12 cellular contexts compared by ENCODE assay signal in genomic region chr7:128911441-128912031, GRCh38. TPM values are rescaled to one million over a fixed set of nuclear protein-coding genes. Genes with fewer than 3 reads are reported as not detected.
DNase-seq lines count a peak whose midpoint lies in the region; ATAC-seq and TF ChIP-seq lines count a peak whose summit lies in the region.
"Had no signal": no experiment of that assay in that cellular context is flagged by ENCODE, and none has a peak within 500 bp of the region (broad histone marks: within the 10 kb centered on the region; RNA-seq: fewer than 3 reads in every experiment).

No MANE protein-coding gene starts in this region.

- H3K36me3 Mint-ChIP-seq in activated B cell treated with CpG ODN at 0.5 μM for 24 hours (ENCODE audit: low read depth) = no peaks in the 10 kb centered on the region
- no peaks in the 10 kb centered on the region for H3K36me3 Mint-ChIP-seq in activated CD4-positive, alpha-beta T cell treated with anti-CD3 and anti-CD28 coated beads for 36 hours (ENCODE audit: low read depth)

- H3K79me2 ChIP-seq in SK-N-SH (ENCODE audit: insufficient read depth) = no peaks in the 10 kb centered on the region

- peak; percentile 45 for DNase-seq in SK-N-SH
- DNase-seq in activated B cell treated with CpG ODN at 0.5 μM for 24 hours = no peak
- peak; percentile 83 for DNase-seq in kidney tubule cell (ENCODE audit: low spot score)
- DNase-seq in DMS79 (lab: John Stamatoyannopoulos, UW) = no peak
- no peak for DNase-seq in activated CD4-positive, alpha-beta T cell treated with anti-CD3 and anti-CD28 coated beads for 36 hours
- DNase-seq: activated CD4-positive, alpha-beta T cell treated with anti-CD3 and anti-CD28 coated beads, Interleukin-2, amount 10 ng/mL, durations not matched to agents 7 days and 5 days; activated naive CD8-positive, alpha-beta T cell treated with anti-CD3 and anti-CD28 coated beads, Interleukin-2, amount 50 U/mL, for 24 hours; SHP77 had no signal

- TF ChIP-seq CTCF in SK-N-SH (IDR thresholded peaks at IDR 0.05) (no peak), activated B cell treated with CpG ODN at 0.5 μM for 24 hours (IDR thresholded peaks at IDR 0.05) (no peak)

- no peak for TF ChIP-seq RAD21 in SK-N-SH (IDR thresholded peaks at IDR 0.05; ENCODE audit: low read length)

- no peaks in the 10 kb centered on the region for H4K20me1 ChIP-seq in SK-N-SH (ENCODE audit: insufficient read depth)

- no peak overlapping the region for H2AFZ ChIP-seq in SK-N-SH (ENCODE audit: low read depth)

- no peak overlapping the region for H3K4me2 ChIP-seq in SK-N-SH

- no peaks in the 10 kb centered on the region for H3K9me3 Mint-ChIP-seq in activated B cell treated with CpG ODN at 0.5 μM for 24 hours
- no peaks in the 10 kb centered on the region for H3K9me3 Mint-ChIP-seq in activated CD4-positive, alpha-beta T cell treated with anti-CD3 and anti-CD28 coated beads for 36 hours (ENCODE audit: low read depth)
- H3K9me3 Mint-ChIP-seq: activated CD4-positive, alpha-beta T cell treated with anti-CD3 and anti-CD28 coated beads, Interleukin-2, amount 10 ng/mL, durations not matched to agents 7 days and 5 days; activated naive CD8-positive, alpha-beta T cell treated with anti-CD3 and anti-CD28 coated beads, Interleukin-2, amount 50 U/mL, for 24 hours had no signal

- no peak overlapping the region for H3K27ac Mint-ChIP-seq in activated B cell treated with CpG ODN at 0.5 μM for 24 hours
- H3K27ac Mint-ChIP-seq in activated CD4-positive, alpha-beta T cell treated with anti-CD3 and anti-CD28 coated beads for 36 hours = no peak overlapping the region
- H3K27ac Mint-ChIP-seq: activated CD4-positive, alpha-beta T cell treated with anti-CD3 and anti-CD28 coated beads, Interleukin-2, amount 10 ng/mL, durations not matched to agents 7 days and 5 days; activated naive CD8-positive, alpha-beta T cell treated with anti-CD3 and anti-CD28 coated beads, Interleukin-2, amount 50 U/mL, for 24 hours had no signal

- H3K4me3 ChIP-seq in SK-N-SH (ENCODE audit: low read depth in 2 of 2, low read length in 1 of 2) = no peak overlapping the region
- H3K4me3 ChIP-seq in subcutaneous abdominal adipose tissue (ENCODE audit: low read depth in 1 of 5, low read length in 5 of 5) = peak overlapping the region in 1 of 5 donors; percentile 42

- ATAC-seq in SK-N-SH treated with all-trans-retinoic acid at 6 μM for 48 hours = no peak
- no peak for ATAC-seq in activated B cell treated with CpG ODN at 0.5 μM for 24 hours (ENCODE audit: low read depth)
- no peak for ATAC-seq in HG03135 (IDR thresholded peaks at IDR 0.05; ENCODE audit: unreplicated experiment)
- no peak for ATAC-seq in activated CD4-positive, alpha-beta T cell treated with anti-CD3 and anti-CD28 coated beads for 36 hours
- ATAC-seq: activated naive CD8-positive, alpha-beta T cell treated with anti-CD3 and anti-CD28 coated beads, Interleukin-2, amount 50 U/mL, for 24 hours had no signal

- CTCF ChIA-PET in SK-N-SH (lab: Yijun Ruan, JAX) (interaction anchor here (0.8 to 6.2 kb wide), 6 partner anchors 9 to 450 kb away, joined by 3 to 69 read pairs (median 5); no protein-coding TSS in a partner anchor), activated B cell treated with CpG ODN at 0.5 μM for 24 hours (lab: Charles Lee) (interaction anchor here (1.4 kb wide), 1 partner anchor 28 kb away, joined by 3 read pairs; no protein-coding TSS in a partner anchor)
- CTCF ChIA-PET in activated CD4-positive, alpha-beta T cell treated with anti-CD3 and anti-CD28 coated beads for 36 hours (lab: Charles Lee) = interaction anchor here (0.6 to 2.3 kb wide), 2 partner anchors 83 to 179 kb away, joined by 3 to 10 read pairs; no protein-coding TSS in a partner anchor

- no peak for TF ChIP-seq EP300 in SK-N-SH (IDR thresholded peaks at IDR 0.05; ENCODE audit: borderline replicate concordance in 1 of 2, low read depth in 1 of 2, low read length in 1 of 2)

- no peak overlapping the region for H3K27ac ChIP-seq in SK-N-SH (ENCODE audit: low read depth in 2 of 2, low read length in 1 of 2)
- H3K27ac ChIP-seq in subcutaneous abdominal adipose tissue (ENCODE audit: low read depth, low read length) = peak overlapping the region; percentile 23

- POLR2A ChIA-PET in SK-N-SH (lab: Yijun Ruan, JAX) = interaction anchor here (0.6 kb wide), 1 partner anchor 476 kb away, joined by 5 read pairs; no protein-coding TSS in a partner anchor
- POLR2A ChIA-PET in activated B cell treated with CpG ODN at 0.5 μM for 24 hours (lab: Charles Lee) = interaction anchor here (0.6 to 3.7 kb wide), 3 partner anchors 29 to 57 kb away, joined by 3 to 17 read pairs (median 12); no protein-coding TSS in a partner anchor
- POLR2A ChIA-PET in activated CD4-positive, alpha-beta T cell treated with anti-CD3 and anti-CD28 coated beads for 36 hours (lab: Charles Lee) = interaction anchor here (1.0 kb wide), 1 partner anchor 11 kb away, joined by 3 read pairs; no protein-coding TSS in a partner anchor

- H3K27me3 ChIP-seq in SK-N-SH (ENCODE audit: insufficient read depth) = peaks cover 13% of the 10 kb centered on the region; the same call in 1 of the 2 replicates
- H3K27me3 ChIP-seq in subcutaneous abdominal adipose tissue (ENCODE audit: control insufficient read depth in 5 of 5, insufficient read depth in 4 of 5, low read length in 5 of 5) = peaks cover 11 to 41% (median 19%) of the 10 kb centered on the region in 5 donors

- no peak overlapping the region for H3K9ac ChIP-seq in SK-N-SH
- H3K9ac ChIP-seq in subcutaneous abdominal adipose tissue (ENCODE audit: low read length in 5 of 5) = peak overlapping the region in 1 of 5 donors; percentile 46

- H3K36me3 ChIP-seq in SK-N-SH (replicated peaks in 1 of 2; ENCODE audit: control insufficient read depth in 1 of 2, insufficient read depth in 2 of 2, low read length in 1 of 2) = no peaks in the 10 kb centered on the region
- H3K36me3 ChIP-seq in subcutaneous abdominal adipose tissue (ENCODE audit: control insufficient read depth in 5 of 5, insufficient read depth in 5 of 5, low read length in 5 of 5) = peaks cover 0 to 4% (median 0%) of the 10 kb centered on the region in 5 donors

- H3K4me3 Mint-ChIP-seq in activated B cell treated with CpG ODN at 0.5 μM for 24 hours = peak overlapping the region; percentile 28
- no peak overlapping the region for H3K4me3 Mint-ChIP-seq in activated CD4-positive, alpha-beta T cell treated with anti-CD3 and anti-CD28 coated beads for 36 hours
- H3K4me3 Mint-ChIP-seq: activated CD4-positive, alpha-beta T cell treated with anti-CD3 and anti-CD28 coated beads, Interleukin-2, amount 10 ng/mL, durations not matched to agents 7 days and 5 days; activated naive CD8-positive, alpha-beta T cell treated with anti-CD3 and anti-CD28 coated beads, Interleukin-2, amount 50 U/mL, for 24 hours had no signal

- H3K4me1 ChIP-seq in SK-N-SH (ENCODE audit: control insufficient read depth in 1 of 2, insufficient read depth in 2 of 2, low read depth in 1 of 2, low read length in 1 of 2) (peaks cover 0 to 4% of the 10 kb centered on the region in 2 experiments; a peak in 1 of 4 replicates), subcutaneous abdominal adipose tissue (ENCODE audit: control insufficient read depth in 5 of 5, insufficient read depth in 5 of 5, low read length in 5 of 5) (peaks cover 1 to 36% (median 26%) of the 10 kb centered on the region in 5 donors)

- H3K9me3 ChIP-seq in SK-N-SH = no peaks in the 10 kb centered on the region
- no peaks in the 10 kb centered on the region for H3K9me3 ChIP-seq in subcutaneous abdominal adipose tissue (ENCODE audit: control insufficient read depth in 5 of 5, low read length in 5 of 5)

- H3F3A ChIP-seq in SK-N-SH (replicated peaks; ENCODE audit: insufficient read depth) = no peaks in the 10 kb centered on the region

- H3K27me3 Mint-ChIP-seq in activated B cell treated with CpG ODN at 0.5 μM for 24 hours = peaks cover 19% of the 10 kb centered on the region
- H3K27me3 Mint-ChIP-seq in activated CD4-positive, alpha-beta T cell treated with anti-CD3 and anti-CD28 coated beads for 36 hours = peaks cover 38% of the 10 kb centered on the region

- no peaks in the 10 kb centered on the region for H3K9me2 ChIP-seq in SK-N-SH

- intact Hi-C loops in activated B cell treated with CpG ODN at 0.5 μM for 24 hours (cut with micrococcal nuclease) = no loop called here
- intact Hi-C loops in activated CD4-positive, alpha-beta T cell treated with anti-CD3 and anti-CD28 coated beads for 36 hours (cut with DNase I, micrococcal nuclease) = no loop called here

- 74% methylated on average over 8 of the region's 8 CpGs for WGBS in SK-N-SH (ENCODE audit: low lambda C conversion rate)

- peaks cover 21% of the 10 kb centered on the region for H3K4me1 Mint-ChIP-seq in activated B cell treated with CpG ODN at 0.5 μM for 24 hours
- H3K4me1 Mint-ChIP-seq in activated CD4-positive, alpha-beta T cell treated with anti-CD3 and anti-CD28 coated beads for 36 hours = peaks cover 6% of the 10 kb centered on the region

TF ChIP-seq in SK-N-SH, 30 proteins besides CTCF, POLR2A, EP300 and RAD21 (continues in another document):
- TF ChIP-seq NRF1 (IDR thresholded peaks at IDR 0.05; ENCODE audit: low read depth, low read length) = no peak
- no peak for TF ChIP-seq GABPA (IDR thresholded peaks at IDR 0.05; ENCODE audit: low read depth)
- TF ChIP-seq POLR2AphosphoS5 (IDR thresholded peaks at IDR 0.05; ENCODE audit: low read depth, low read length) = no peak
- no peak for TF ChIP-seq YY1 (IDR thresholded peaks at IDR 0.05; ENCODE audit: low read depth)

TF ChIP-seq in SK-N-SH treated with all-trans-retinoic acid at 6 μM for 48 hours, 23 proteins besides CTCF, POLR2A, EP300 and RAD21:
- TF ChIP-seq ZNF565 (CRISPR knock-in tag; conservative IDR thresholded peaks at IDR 0.05; ENCODE audit: low read depth) = no peak

RNA-seq across cellular contexts. Expression of gene KCP, which starts 1.0 kb away (rescaled TPM):
- not detected in 2 replicates for polyA plus RNA-seq in SK-N-SH (2012; rRNA removed)
- 0.01 TPM in 1 of 2 replicates, not detected in the other for polyA plus RNA-seq in SK-N-SH (2012; cell fraction: cytosol; rRNA removed)
- polyA plus RNA-seq in SK-N-SH (2012; cell fraction: nucleus; rRNA removed) = 0.08 and 0.11 TPM in 2 replicates
- 4.1 and 4.4 TPM in 2 replicates for total RNA-seq in activated B cell treated with CpG ODN at 0.5 μM for 24 hours
- total RNA-seq in activated CD4-positive, alpha-beta T cell treated with anti-CD3 and anti-CD28 coated beads for 36 hours = not detected
- total RNA-seq: pulmonary artery endothelial cell had no signal

RNA-seq across cellular contexts. Expression of gene IRF5, which starts 26.2 kb away (rescaled TPM):
- 0.62 and 1.0 TPM in 2 replicates for polyA plus RNA-seq in SK-N-SH (2012; rRNA removed)
- 0.22 and 0.41 TPM in 2 replicates for polyA plus RNA-seq in SK-N-SH (2012; cell fraction: cytosol; rRNA removed)
- 4.6 and 5.5 TPM in 2 replicates for polyA plus RNA-seq in SK-N-SH (2012; cell fraction: nucleus; rRNA removed)
- 145 and 164 TPM in 2 replicates for total RNA-seq in activated B cell treated with CpG ODN at 0.5 μM for 24 hours
- 1 to 10 TPM; 7.2 to 8.5 TPM for total RNA-seq in activated CD4-positive, alpha-beta T cell treated with anti-CD3 and anti-CD28 coated beads for 36 hours

RNA-seq across cellular contexts. Expression of gene ATP6V1F, which starts 48.9 kb away (rescaled TPM):
- 437 and 495 TPM in 2 replicates for polyA plus RNA-seq in SK-N-SH (2012; rRNA removed)
- 349 and 422 TPM in 2 replicates for polyA plus RNA-seq in SK-N-SH (2012; cell fraction: cytosol; rRNA removed)
- 110 and 142 TPM in 2 replicates for polyA plus RNA-seq in SK-N-SH (2012; cell fraction: nucleus; rRNA removed)
- total RNA-seq in activated B cell treated with CpG ODN at 0.5 μM for 24 hours = 100.0 and 113 TPM in 2 replicates
- total RNA-seq in activated CD4-positive, alpha-beta T cell treated with anti-CD3 and anti-CD28 coated beads for 36 hours = 100 to 1,000 TPM; 109 to 159 TPM

Comparison
In these comparisons a context has a peak if more than half of its experiments do, and no peak if none do; other contexts are left out.
1. DNase-seq: peak in SK-N-SH (single experiment) and kidney tubule cell (single experiment); none in activated B cell treated with CpG ODN at 0.5 μM for 24 hours (single experiment), DMS79 (single experiment) and activated CD4-positive, alpha-beta T cell treated with anti-CD3 and anti-CD28 coated beads for 36 hours (single experiment).
2. RNA of gene IRF5, which starts 26.2 kb away (total RNA-seq): 145 to 164 TPM in activated B cell treated with CpG ODN at 0.5 μM for 24 hours; 7.2 to 8.5 TPM in activated CD4-positive, alpha-beta T cell treated with anti-CD3 and anti-CD28 coated beads for 36 hours; every median in the first group is over 10 times any median in the second.